Comparison of ENCODE assay signal across 22 cellular contexts in the genomic region with DNA sequence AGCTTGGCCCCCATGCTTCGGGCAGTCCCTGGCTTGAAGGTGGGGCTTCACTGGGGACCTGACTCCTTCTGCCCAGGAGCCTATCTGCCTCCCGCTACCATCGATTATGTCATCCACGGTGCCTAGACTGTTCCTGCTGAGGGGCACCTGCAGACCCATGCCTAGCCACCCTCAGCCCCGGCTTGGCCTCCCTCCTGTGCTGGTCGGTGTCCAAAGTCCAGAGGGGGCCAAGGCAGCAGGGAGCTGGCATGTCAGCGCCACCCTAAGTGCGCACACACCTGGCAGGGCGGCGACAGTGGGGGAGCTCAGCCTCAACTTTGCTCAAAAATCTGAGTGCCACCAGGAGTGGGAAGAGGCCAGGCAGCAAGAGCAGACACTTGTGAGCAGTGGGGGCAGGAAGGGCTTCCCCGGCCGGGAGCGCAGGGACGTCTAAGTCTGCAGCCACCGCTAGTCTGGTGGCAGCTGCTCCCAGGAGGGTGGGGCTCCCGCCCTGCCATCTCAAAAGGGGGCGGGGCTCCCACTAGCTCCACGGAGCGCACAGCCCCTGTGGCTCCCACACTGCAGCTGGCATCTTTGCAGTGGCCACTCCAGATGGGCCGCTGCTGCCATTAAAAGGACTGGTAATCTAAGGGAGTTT. TPM values are rescaled to one million over a fixed set of nuclear protein-coding genes. Genes with fewer than 3 reads are reported as not detected.
DNase-seq lines count a peak whose midpoint lies in the region; ATAC-seq and TF ChIP-seq lines count a peak whose summit lies in the region.
"Had no signal": no experiment of that assay in that cellular context is flagged by ENCODE, and none has a peak within 500 bp of the region (broad histone marks: within the 10 kb centered on the region; RNA-seq: fewer than 3 reads in every experiment).

No MANE protein-coding gene starts in this region.

- DNase-seq in NCI-H2227 (lab: John Stamatoyannopoulos, UW; ENCODE audit: unreplicated experiment) (peak; percentile 1), NCI-H2227 treated with DMSO at 0.1 percent for 48 hours (lab: John Stamatoyannopoulos, UW) (no peak), DND-41 (peak; percentile 7), upper lobe of right lung (no peak), OCI-M2 (lab: John Stamatoyannopoulos, UW; ENCODE audit: unreplicated experiment) (no peak)
- DNase-seq: AML-193; CD8-positive, alpha-beta memory T cell; H7; IMR-90; NCI-H1105; NCI-H146; NCI-H2029 treated with DMSO at 0.1 percent for 48 hours; SIG-M5 had no signal

- H3K9ac ChIP-seq in DND-41 (ENCODE audit: low read depth, low read length) (no peak overlapping the region), OCI-LY3 (ENCODE audit: low read length) (no peak overlapping the region)
- H3K9ac ChIP-seq: KMS-11 had no signal

- H2AFZ ChIP-seq in DND-41 (ENCODE audit: low read depth, low read length): no peak overlapping the region
- no peak overlapping the region for H2AFZ ChIP-seq in OCI-LY3 (ENCODE audit: low read depth, low read length)

- ATAC-seq in DND-41 (ENCODE audit: insufficient read depth, low read depth): peak; percentile 40; the same call in 1 of the 3 replicates
- ATAC-seq in upper lobe of right lung: peak; percentile 47
- no peak for ATAC-seq in HG02885 (IDR thresholded peaks at IDR 0.05; ENCODE audit: poor library complexity, unreplicated experiment)
- ATAC-seq: Panc1, SK-N-SH treated with all-trans-retinoic acid at 6 μM for 48 hours had no signal

- H3K9me3 ChIP-seq in DND-41 (ENCODE audit: insufficient read depth, low read length, severe bottlenecking) (no peaks in the 10 kb centered on the region), OCI-LY3 (ENCODE audit: insufficient read depth, low read length) (no peaks in the 10 kb centered on the region), upper lobe of right lung (no peaks in the 10 kb centered on the region)

- H3K36me3 ChIP-seq in DND-41 (ENCODE audit: insufficient read depth, low read length): no peaks in the 10 kb centered on the region
- H3K36me3 ChIP-seq in OCI-LY3 (replicated peaks; ENCODE audit: low read depth, low read length): no peaks in the 10 kb centered on the region
- no peaks in the 10 kb centered on the region for H3K36me3 ChIP-seq in upper lobe of right lung

- H3K4me2 ChIP-seq in DND-41 (ENCODE audit: insufficient read depth, low read length) (no peak overlapping the region), OCI-LY3 (ENCODE audit: low read length) (peak overlapping the region; percentile 50)
- H3K4me2 ChIP-seq: KMS-11 had no signal

- H4K20me1 ChIP-seq in DND-41 (ENCODE audit: insufficient read depth, low read length): no peaks in the 10 kb centered on the region
- H4K20me1 ChIP-seq in OCI-LY3 (ENCODE audit: insufficient read depth, low read length): no peaks in the 10 kb centered on the region

- H3K4me3 ChIP-seq in DND-41 (ENCODE audit: low read depth in 1 of 2, low read length in 2 of 2) (no peak overlapping the region), OCI-LY3 (ENCODE audit: low read length) (no peak overlapping the region), upper lobe of right lung (no peak overlapping the region)

- H3K79me2 ChIP-seq in DND-41 (ENCODE audit: insufficient read depth, low read length): no peaks in the 10 kb centered on the region
- no peaks in the 10 kb centered on the region for H3K79me2 ChIP-seq in OCI-LY3 (ENCODE audit: low read length)

- H3K4me1 ChIP-seq in DND-41 (ENCODE audit: insufficient read depth, low read length) (no peaks in the 10 kb centered on the region), OCI-LY3 (ENCODE audit: low read length) (peaks cover 11% of the 10 kb centered on the region), upper lobe of right lung (no peaks in the 10 kb centered on the region)

- intact Hi-C loops in upper lobe of right lung (cut with DNase I): no loop called here

- no peaks in the 10 kb centered on the region for H3K27me3 ChIP-seq in DND-41 (ENCODE audit: insufficient read depth, low read length, poor library complexity)
- no peaks in the 10 kb centered on the region for H3K27me3 ChIP-seq in OCI-LY3 (ENCODE audit: low read depth, low read length)
- no peaks in the 10 kb centered on the region for H3K27me3 ChIP-seq in upper lobe of right lung

- H3K27ac ChIP-seq in DND-41 (ENCODE audit: low read length) (no peak overlapping the region), OCI-LY3 (ENCODE audit: low read length) (no peak overlapping the region), upper lobe of right lung (no peak overlapping the region)
- H3K27ac ChIP-seq: C4-2B, KMS-11 had no signal

- no peak for TF ChIP-seq CTCF in DND-41 (IDR thresholded peaks at IDR 0.05; ENCODE audit: borderline replicate concordance, extremely low read depth, low read length, poor library complexity, severe bottlenecking)
- TF ChIP-seq CTCF in OCI-LY3 (IDR thresholded peaks at IDR 0.05; ENCODE audit: low read depth, low read length): no peak
- TF ChIP-seq CTCF in upper lobe of right lung (IDR thresholded peaks at IDR 0.05): no peak

RNA-seq across cellular contexts. Expression of a gene that starts 13.5 kb away (rescaled TPM):
- total RNA-seq in upper lobe of right lung: not detected
- total RNA-seq: A172; CD8-positive, alpha-beta memory T cell; H7; IMR-90; NCI-H460; T-helper 2 cell treated with Interferon-gamma antibody and Interleukin-4, amounts not matched to agents 100 ng/mL and 5 ng/mL, for 36 hours had no signal

RNA-seq across cellular contexts. Expression of a gene that starts 32.8 kb away (rescaled TPM):
- total RNA-seq in upper lobe of right lung: not detected
- total RNA-seq: A172; CD8-positive, alpha-beta memory T cell; H7; IMR-90; NCI-H460; T-helper 2 cell treated with Interferon-gamma antibody and Interleukin-4, amounts not matched to agents 100 ng/mL and 5 ng/mL, for 36 hours had no signal

Comparison
In these comparisons a context has a peak if more than half of its experiments do, and no peak if none do; other contexts are left out.
1. DNase-seq: peak in NCI-H2227 (single experiment) and DND-41 (single experiment); none in NCI-H2227 treated with DMSO at 0.1 percent for 48 hours (single experiment), upper lobe of right lung (single experiment) and OCI-M2 (single experiment).